In genomic region chr17:39461911-39462641, GRCh38 we compare ENCODE assay signal across 8 cellular contexts. TPM values are rescaled to one million over a fixed set of nuclear protein-coding genes. Genes with fewer than 3 reads are reported as not detected.
A peak's percentile ranks its signal among the peaks of the same experiment; 100 is the strongest.
DNase-seq lines count a peak whose midpoint lies in the region; ATAC-seq and TF ChIP-seq lines count a peak whose summit lies in the region.

No MANE protein-coding gene starts in this region.

- peak overlapping the region; percentile 81 for H3K4me3 ChIP-seq in HL-60 (replicated peaks; ENCODE audit: insufficient read depth, low read length)

- peak; percentile 84 for DNase-seq in AG20443 (ENCODE audit: low spot score)
- DNase-seq in HL-60 (ENCODE audit: low read depth in 1 of 2, low spot score in 1 of 2) = peak in 1 of 2 experiments; percentile 9
- DNase-seq in activated CD4-positive, alpha-beta T cell treated with anti-CD3 and anti-CD28 coated beads for 4 hours = peak; percentile 73 to 79
- DNase-seq in endothelial cell (ENCODE audit: low spot score) = no peak
- DNase-seq in midbrain (lab: John Stamatoyannopoulos, UW) = peak; percentile 46
- DNase-seq in superior temporal gyrus (ENCODE audit: extremely low spot score) = peak; percentile 44
- DNase-seq in stimulated activated naive CD4-positive, alpha-beta T cell treated with Interleukin-2 at 50 U/mL for 16 hours (lab: John Stamatoyannopoulos, UW) = no peak

- H3K27ac Mint-ChIP-seq in endothelial cell (ENCODE audit: unreplicated experiment) = peak overlapping the region; percentile 95

- peak; percentile 64 for ATAC-seq in GM19023 (IDR thresholded peaks at IDR 0.05; ENCODE audit: unreplicated experiment)

- H3K9me3 Mint-ChIP-seq in endothelial cell (ENCODE audit: unreplicated experiment) = no peaks in the 10 kb centered on the region

- TF ChIP-seq CTCF in HL-60 (IDR thresholded peaks at IDR 0.05; ENCODE audit: insufficient read depth, low read length) (no peak), endothelial cell (IDR thresholded peaks at IDR 0.05; ENCODE audit: unreplicated experiment) (no peak)

- no peaks in the 10 kb centered on the region for H3K27me3 ChIP-seq in HL-60 (ENCODE audit: insufficient read depth, poor library complexity, severe bottlenecking)

- H3K4me1 Mint-ChIP-seq in endothelial cell (ENCODE audit: unreplicated experiment) = peaks cover 20% of the 10 kb centered on the region

- peak overlapping the region; percentile 99 for H3K4me3 Mint-ChIP-seq in endothelial cell (ENCODE audit: unreplicated experiment)

- H3K36me3 Mint-ChIP-seq in endothelial cell (ENCODE audit: low read depth, unreplicated experiment) = peaks cover 17% of the 10 kb centered on the region

- peaks cover 3% of the 10 kb centered on the region for H3K27me3 Mint-ChIP-seq in endothelial cell (ENCODE audit: unreplicated experiment)

- H3K27ac ChIP-seq in HL-60 (replicated peaks) = peak overlapping the region; percentile 99

RNA-seq across cellular contexts. Expression of gene CDK12, which starts 0.8 kb away (rescaled TPM):
- total RNA-seq in endothelial cell (ENCODE audit: unreplicated experiment) = 63.0 TPM

RNA-seq across cellular contexts. Expression of gene MED1, which starts 11.0 kb away (rescaled TPM):
- total RNA-seq in endothelial cell (ENCODE audit: unreplicated experiment) = 45.8 TPM

Comparison
In these comparisons a context has a peak if more than half of its experiments do, and no peak if none do; other contexts are left out.
1. DNase-seq: peak in AG20443 (single experiment), activated CD4-positive, alpha-beta T cell treated with anti-CD3 and anti-CD28 coated beads for 4 hours (2 of 2), midbrain (single experiment) and superior temporal gyrus (single experiment); none in endothelial cell (single experiment) and stimulated activated naive CD4-positive, alpha-beta T cell treated with Interleukin-2 at 50 U/mL for 16 hours (single experiment).